In genomic region chr9:70411930-70412677, GRCh38 we compare ENCODE assay signal across 8 cellular contexts. TPM values are rescaled to one million over a fixed set of nuclear protein-coding genes. Genes with fewer than 3 reads are reported as not detected.
DNase-seq lines count a peak whose midpoint lies in the region; ATAC-seq and TF ChIP-seq lines count a peak whose summit lies in the region.

No MANE protein-coding gene starts in this region.

- ATAC-seq in activated T-helper 17 cell treated with anti-CD3 and anti-CD28 coated beads, Interleukin-2, amount 50 U/mL, for 72 hours (replicated peaks): peak; percentile 60
- ATAC-seq in HG02571 (IDR thresholded peaks at IDR 0.05; ENCODE audit: unreplicated experiment): no peak

- H3K9me3 Mint-ChIP-seq in HFFc6 (no peaks in the 10 kb centered on the region), nephron (no peaks in the 10 kb centered on the region)
- H3K9me3 Mint-ChIP-seq in activated T-helper 17 cell treated with anti-CD3 and anti-CD28 coated beads, Interleukin-2, amount 50 U/mL, for 72 hours: no peaks in the 10 kb centered on the region

- H3K36me3 Mint-ChIP-seq in HFFc6 (ENCODE audit: low read depth) (peaks cover 7% of the 10 kb centered on the region; the same call in 1 of the 2 replicates), nephron (ENCODE audit: low read depth) (no peaks in the 10 kb centered on the region)
- H3K36me3 Mint-ChIP-seq in activated T-helper 17 cell treated with anti-CD3 and anti-CD28 coated beads, Interleukin-2, amount 50 U/mL, for 72 hours (ENCODE audit: low read depth): peaks cover 55% of the 10 kb centered on the region

- H3K27me3 Mint-ChIP-seq in HFFc6 (ENCODE audit: insufficient read depth) (peaks cover 13% of the 10 kb centered on the region), nephron (ENCODE audit: low read depth) (peaks cover 31% of the 10 kb centered on the region)
- no peaks in the 10 kb centered on the region for H3K27me3 Mint-ChIP-seq in activated T-helper 17 cell treated with anti-CD3 and anti-CD28 coated beads, Interleukin-2, amount 50 U/mL, for 72 hours

- peak overlapping the region; percentile 98 for H3K27ac ChIP-seq in temporal lobe (ENCODE audit: low read depth, low read length)

- H3K4me3 Mint-ChIP-seq in HFFc6 (peak overlapping the region; percentile 99), nephron (peak overlapping the region; percentile 89 to 95 (median 94))
- H3K4me3 Mint-ChIP-seq in activated T-helper 17 cell treated with anti-CD3 and anti-CD28 coated beads, Interleukin-2, amount 50 U/mL, for 72 hours: peak overlapping the region; percentile 97

- no peak for TF ChIP-seq CTCF in HFFc6 (IDR thresholded peaks at IDR 0.05)
- no peak for TF ChIP-seq CTCF in fibroblast of the aortic adventitia (IDR thresholded peaks at IDR 0.05; ENCODE audit: insufficient read depth, low read length)
- no peak for TF ChIP-seq CTCF in nephron (IDR thresholded peaks at IDR 0.05; ENCODE audit: unreplicated experiment in 3 of 3)

- peak overlapping the region; percentile 97 for H3K27ac Mint-ChIP-seq in HFFc6
- peak overlapping the region; percentile 97 for H3K27ac Mint-ChIP-seq in activated T-helper 17 cell treated with anti-CD3 and anti-CD28 coated beads, Interleukin-2, amount 50 U/mL, for 72 hours
- H3K27ac Mint-ChIP-seq in nephron: peak overlapping the region; percentile 49 to 96 (median 84)

- peak; percentile 69 for DNase-seq in GM03348 (ENCODE audit: low spot score)
- peak; percentile 68 for DNase-seq in HFFc6
- peak; percentile 78 for DNase-seq in OCI-M2 (lab: John Stamatoyannopoulos, UW; ENCODE audit: unreplicated experiment)
- DNase-seq in fibroblast of the aortic adventitia (ENCODE audit: low read depth): peak; percentile 96

- H3K4me3 ChIP-seq in fibroblast of the aortic adventitia (ENCODE audit: low read depth, low read length): peak overlapping the region; percentile 95

- peaks cover 52% of the 10 kb centered on the region for H3K4me1 Mint-ChIP-seq in HFFc6 (ENCODE audit: low read depth)
- peaks cover 29% of the 10 kb centered on the region for H3K4me1 Mint-ChIP-seq in activated T-helper 17 cell treated with anti-CD3 and anti-CD28 coated beads, Interleukin-2, amount 50 U/mL, for 72 hours
- H3K4me1 Mint-ChIP-seq in nephron: peaks cover 51% of the 10 kb centered on the region

RNA-seq across cellular contexts. Expression of gene KLF9, which starts 2.4 kb away (rescaled TPM):
- 10 to 100 TPM in 5 of 6 experiments, 1 to 10 TPM in 1; 7.9 to 15.7 (median 12.4) TPM for total RNA-seq in HFFc6 (2021; fragmentation: NEBNext Ultra II Directional; extraction: Animal tissue kit (Norgen Biotek cat#: 25700))
- total RNA-seq in activated T-helper 17 cell treated with anti-CD3 and anti-CD28 coated beads, Interleukin-2, amount 50 U/mL, for 72 hours: 10 to 100 TPM in 1 of 2 donors, 1 to 10 TPM in 1; 9.1 to 19.0 TPM
- 30.4 and 30.8 TPM in 2 replicates for total RNA-seq in fibroblast of the aortic adventitia (ENCODE audit: low replicate concordance)
- total RNA-seq in temporal lobe: 10.1 TPM
